Comparison of ENCODE assay signal across 33 cellular contexts in the genomic region with DNA sequence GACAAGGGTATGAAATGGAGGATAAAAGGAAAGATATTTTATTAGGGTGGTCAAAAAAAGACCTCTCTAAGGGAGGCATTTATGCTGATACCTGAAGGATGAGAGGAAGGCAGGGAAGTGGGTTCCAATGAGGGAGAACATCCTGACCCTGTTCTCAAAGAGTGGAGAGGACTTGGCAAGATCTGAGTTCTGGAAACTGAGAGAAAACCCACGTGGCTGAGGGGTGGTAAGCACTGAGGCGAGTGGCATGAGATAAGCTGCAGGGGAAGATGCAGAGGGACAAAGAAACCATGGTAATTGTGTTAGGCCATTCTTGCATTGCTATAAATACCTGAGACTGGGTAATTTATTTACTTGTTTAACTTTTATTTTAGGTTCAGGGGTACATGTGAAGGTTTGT. TPM values are rescaled to one million over a fixed set of nuclear protein-coding genes. Genes with fewer than 3 reads are reported as not detected.
"Had no signal": no experiment of that assay in that cellular context is flagged by ENCODE, and none has a peak within 500 bp of the region (broad histone marks: within the 10 kb centered on the region; RNA-seq: fewer than 3 reads in every experiment).

No MANE protein-coding gene starts in this region.

- ATAC-seq: activated CD8-positive, alpha-beta T cell treated with anti-CD3 and anti-CD28 coated beads for 36 hours; activated naive CD8-positive, alpha-beta T cell treated with anti-CD3 and anti-CD28 coated beads, Interleukin-2, amount 50 U/mL, for 24 hours had no signal

- H3K36me3 ChIP-seq: ascending aorta, cardiac muscle cell had no signal

- H3K9me3 ChIP-seq: ascending aorta had no signal

- H3K4me1 Mint-ChIP-seq: activated B cell treated with CpG ODN at 0.5 μM for 24 hours; activated CD4-positive, alpha-beta T cell treated with anti-CD3 and anti-CD28 coated beads, Interleukin-2, amount 10 ng/mL, durations not matched to agents 24 days and 14 days; activated naive CD4-positive, alpha-beta T cell treated with anti-CD3 and anti-CD28 coated beads, Interleukin-2, amount 10 ng/mL, durations not matched to agents 7 days and 5 days; activated naive CD4-positive, alpha-beta T cell treated with anti-CD3 and anti-CD28 coated beads, Interleukin-2, amount 50 U/mL, for 24 hours; activated naive CD8-positive, alpha-beta T cell treated with anti-CD3 and anti-CD28 coated beads, Interleukin-2, amount 10 ng/mL, durations not matched to agents 7 days and 5 days; activated naive CD8-positive, alpha-beta T cell treated with anti-CD3 and anti-CD28 coated beads, Interleukin-2, amount 50 U/mL, for 24 hours had no signal

- H3K36me3 Mint-ChIP-seq: activated CD4-positive, alpha-beta memory T cell treated with anti-CD3 and anti-CD28 coated beads for 36 hours; activated naive CD4-positive, alpha-beta T cell treated with anti-CD3 and anti-CD28 coated beads, Interleukin-2, amount 10 ng/mL, durations not matched to agents 7 days and 5 days; activated naive CD4-positive, alpha-beta T cell treated with anti-CD3 and anti-CD28 coated beads, Interleukin-2, amount 50 U/mL, for 24 hours; activated naive CD8-positive, alpha-beta T cell; activated naive CD8-positive, alpha-beta T cell treated with anti-CD3 and anti-CD28 coated beads, Interleukin-2, amount 10 ng/mL, durations not matched to agents 7 days and 5 days; brain had no signal

- H3K4me3 Mint-ChIP-seq: activated B cell treated with CpG ODN at 0.5 μM for 24 hours; activated CD4-positive, alpha-beta memory T cell treated with anti-CD3 and anti-CD28 coated beads for 36 hours; activated CD4-positive, alpha-beta T cell treated with anti-CD3 and anti-CD28 coated beads, Interleukin-2, amount 10 ng/mL, durations not matched to agents 24 days and 14 days; activated CD8-positive, alpha-beta T cell treated with anti-CD3 and anti-CD28 coated beads for 36 hours; activated naive CD4-positive, alpha-beta T cell treated with anti-CD3 and anti-CD28 coated beads, Interleukin-2, amount 10 ng/mL, durations not matched to agents 7 days and 5 days; activated naive CD4-positive, alpha-beta T cell treated with anti-CD3 and anti-CD28 coated beads, Interleukin-2, amount 50 U/mL, for 24 hours; activated naive CD8-positive, alpha-beta T cell; activated naive CD8-positive, alpha-beta T cell treated with anti-CD3 and anti-CD28 coated beads, Interleukin-2, amount 10 ng/mL, durations not matched to agents 7 days and 5 days; activated naive CD8-positive, alpha-beta T cell treated with anti-CD3 and anti-CD28 coated beads, Interleukin-2, amount 50 U/mL, for 24 hours; activated T-cell treated with anti-CD3 and anti-CD28 coated beads, Interleukin-2, amount 50 U/mL, for 24 hours; brain; T-helper 1 cell treated with Interleukin-12 subunit alpha and Interleukin-12 subunit beta and Interleukin-4 antibody, amounts not matched to agents 30 μg/mL and 1 μg/mL, for 36 hours; T-helper 2 cell treated with Interferon-gamma antibody and Interleukin-4, amounts not matched to agents 5 μg/mL and 100 μg/mL, for 36 hours had no signal

- H3K4me3 ChIP-seq: ascending aorta, cardiac muscle cell had no signal

- H3K27ac Mint-ChIP-seq: activated B cell treated with CpG ODN at 0.5 μM for 24 hours; activated CD4-positive, alpha-beta memory T cell treated with anti-CD3 and anti-CD28 coated beads for 36 hours; activated CD4-positive, alpha-beta T cell treated with anti-CD3 and anti-CD28 coated beads, Interleukin-2, amount 10 ng/mL, durations not matched to agents 24 days and 14 days; activated CD8-positive, alpha-beta T cell treated with anti-CD3 and anti-CD28 coated beads for 36 hours; activated naive CD4-positive, alpha-beta T cell treated with anti-CD3 and anti-CD28 coated beads, Interleukin-2, amount 10 ng/mL, durations not matched to agents 7 days and 5 days; activated naive CD4-positive, alpha-beta T cell treated with anti-CD3 and anti-CD28 coated beads, Interleukin-2, amount 50 U/mL, for 24 hours; activated naive CD8-positive, alpha-beta T cell; activated naive CD8-positive, alpha-beta T cell treated with anti-CD3 and anti-CD28 coated beads, Interleukin-2, amount 10 ng/mL, durations not matched to agents 7 days and 5 days; activated naive CD8-positive, alpha-beta T cell treated with anti-CD3 and anti-CD28 coated beads, Interleukin-2, amount 50 U/mL, for 24 hours; activated T-cell treated with anti-CD3 and anti-CD28 coated beads, Interleukin-2, amount 50 U/mL, for 24 hours; activated T-helper 2 cell treated with anti-CD3 and anti-CD28 coated beads, Interferon-gamma antibody, Interleukin-2, Interleukin-4, amounts not matched to agents 10 μg/mL and 5 μg/mL and 100 μg/mL, durations not matched to agents 14 hours and 24 hours and 36 hours; brain; T-helper 1 cell treated with Interleukin-12 subunit alpha and Interleukin-12 subunit beta and Interleukin-4 antibody, amounts not matched to agents 30 μg/mL and 1 μg/mL, for 36 hours; T-helper 2 cell treated with Interferon-gamma antibody and Interleukin-4, amounts not matched to agents 5 μg/mL and 100 μg/mL, for 36 hours had no signal

- H3K27ac ChIP-seq: ascending aorta, cardiac muscle cell, VCaP had no signal

- H3K4me1 ChIP-seq: ascending aorta had no signal

- H3K9me3 Mint-ChIP-seq: activated B cell treated with CpG ODN at 0.5 μM for 24 hours; activated CD4-positive, alpha-beta memory T cell treated with anti-CD3 and anti-CD28 coated beads for 36 hours; activated CD4-positive, alpha-beta T cell treated with anti-CD3 and anti-CD28 coated beads, Interleukin-2, amount 10 ng/mL, durations not matched to agents 24 days and 14 days; activated CD8-positive, alpha-beta T cell treated with anti-CD3 and anti-CD28 coated beads for 36 hours; activated naive CD4-positive, alpha-beta T cell treated with anti-CD3 and anti-CD28 coated beads, Interleukin-2, amount 10 ng/mL, durations not matched to agents 7 days and 5 days; activated naive CD4-positive, alpha-beta T cell treated with anti-CD3 and anti-CD28 coated beads, Interleukin-2, amount 50 U/mL, for 24 hours; activated naive CD8-positive, alpha-beta T cell treated with anti-CD3 and anti-CD28 coated beads, Interleukin-2, amount 10 ng/mL, durations not matched to agents 7 days and 5 days; activated naive CD8-positive, alpha-beta T cell treated with anti-CD3 and anti-CD28 coated beads, Interleukin-2, amount 50 U/mL, for 24 hours; activated T-cell treated with anti-CD3 and anti-CD28 coated beads, Interleukin-2, amount 50 U/mL, for 24 hours; activated T-helper 2 cell treated with anti-CD3 and anti-CD28 coated beads, Interferon-gamma antibody, Interleukin-2, Interleukin-4, amounts not matched to agents 10 μg/mL and 5 μg/mL and 100 μg/mL, durations not matched to agents 14 hours and 24 hours and 36 hours; T-helper 1 cell treated with Interleukin-12 subunit alpha and Interleukin-12 subunit beta and Interleukin-4 antibody, amounts not matched to agents 30 μg/mL and 1 μg/mL, for 36 hours; T-helper 2 cell treated with Interferon-gamma antibody and Interleukin-4, amounts not matched to agents 5 μg/mL and 100 μg/mL, for 36 hours had no signal

- DNase-seq: activated B cell treated with CpG ODN at 0.5 μM for 24 hours; activated CD4-positive, alpha-beta memory T cell treated with anti-CD3 and anti-CD28 coated beads for 36 hours; activated CD4-positive, alpha-beta T cell treated with anti-CD3 and anti-CD28 coated beads for 4 hours; activated CD4-positive, alpha-beta T cell treated with anti-CD3 and anti-CD28 coated beads, Interleukin-2, amount 10 ng/mL, durations not matched to agents 24 days and 14 days; activated CD4-positive, alpha-beta T cell treated with anti-CD3 and anti-CD28 coated beads, Interleukin-2, amount 50 U/mL, for 1 hour; activated CD4-positive, alpha-beta T cell treated with anti-CD3 and anti-CD28 coated beads, Interleukin-2, amount 50 U/mL, for 4 hours; activated CD4-positive, CD25-positive, alpha-beta regulatory T cell treated with anti-CD3 and anti-CD28 coated beads, Interleukin-2, amount 50 U/mL, for 72 hours; activated CD8-positive, alpha-beta memory T cell treated with anti-CD3 and anti-CD28 coated beads, Interleukin-2, amount 50 U/mL, for 48 hours; activated CD8-positive, alpha-beta T cell treated with anti-CD3 and anti-CD28 coated beads for 36 hours; activated effector memory CD4-positive, alpha-beta T cell treated with Interleukin-2 at 50 U/mL for 16 hours; activated gamma-delta T cell; activated naive CD4-positive, alpha-beta T cell treated with anti-CD3 and anti-CD28 coated beads, Interleukin-2, amount 10 ng/mL, durations not matched to agents 7 days and 5 days; activated naive CD4-positive, alpha-beta T cell treated with Interleukin-2 at 50 U/mL for 16 hours; activated naive CD8-positive, alpha-beta T cell treated with anti-CD3 and anti-CD28 coated beads, Interleukin-2, amount 10 ng/mL, durations not matched to agents 7 days and 5 days; activated naive CD8-positive, alpha-beta T cell treated with anti-CD3 and anti-CD28 coated beads, Interleukin-2, amount 50 U/mL, for 24 hours; activated T-cell treated with anti-CD3 and anti-CD28 coated beads, Interleukin-2, amount 50 U/mL, for 24 hours; activated T-cell treated with anti-CD3 and anti-CD28 coated beads, Interleukin-2, amount 50 U/mL, for 48 hours; amygdala; anterior cingulate cortex; central memory CD4-positive, alpha-beta T cell; T-helper 1 cell; T-helper 2 cell; T-helper 9 cell had no signal

- H3K27me3 ChIP-seq: ascending aorta, cardiac muscle cell had no signal

RNA-seq across cellular contexts. Expression of gene SH3RF2, which starts 16.8 kb away (rescaled TPM):
- total RNA-seq: activated B cell treated with CpG ODN at 0.5 μM for 24 hours; activated CD8-positive, alpha-beta memory T cell treated with anti-CD3 and anti-CD28 coated beads for 36 hours; activated CD8-positive, alpha-beta T cell treated with anti-CD3 and anti-CD28 coated beads for 36 hours; activated naive CD8-positive, alpha-beta T cell treated with anti-CD3 and anti-CD28 coated beads, Interleukin-2, amount 10 ng/mL, durations not matched to agents 7 days and 5 days had no signal
